Comparison of ENCODE assay signal across 12 cellular contexts in genomic region chr21:46550511-46550941, GRCh38. TPM values are rescaled to one million over a fixed set of nuclear protein-coding genes. Genes with fewer than 3 reads are reported as not detected.
DNase-seq lines count a peak whose midpoint lies in the region; ATAC-seq and TF ChIP-seq lines count a peak whose summit lies in the region.
"Had no signal": no experiment of that assay in that cellular context is flagged by ENCODE, and none has a peak within 500 bp of the region (broad histone marks: within the 10 kb centered on the region; RNA-seq: fewer than 3 reads in every experiment).

No MANE protein-coding gene starts in this region.

- H3K36me3 ChIP-seq in esophagus muscularis mucosa, result peaks cover 50 to 96% (median 88%) of the 10 kb centered on the region in 4 donors
- H3K36me3 ChIP-seq in thymus (ENCODE audit: control insufficient read depth, insufficient read depth), result peaks cover 46% of the 10 kb centered on the region

- TF ChIP-seq EP300 in esophagus muscularis mucosa (IDR thresholded peaks at IDR 0.05), result no peak

- ATAC-seq in GM21786 (IDR thresholded peaks at IDR 0.05; ENCODE audit: unreplicated experiment) (no peak), HG03175 (IDR thresholded peaks at IDR 0.05; ENCODE audit: unreplicated experiment) (no peak)

- DNase-seq in stimulated activated CD4-positive, alpha-beta T cell treated with anti-CD3 and anti-CD28 coated beads, Interleukin-2, amount 100 ng/mL, for 4 hours (ENCODE audit: low read depth), result peak; percentile 13
- no peak for DNase-seq in stimulated activated CD4-positive, alpha-beta T cell treated with anti-CD3 and anti-CD28 coated beads, Interleukin-12 subunit alpha, Interleukin-12 subunit beta, amount 100 ng/mL, for 4 hours
- peak; percentile 70 for DNase-seq in activated CD8-positive, alpha-beta memory T cell treated with anti-CD3 and anti-CD28 coated beads for 24 hours
- peak; percentile 91 for DNase-seq in esophagus muscularis mucosa (ENCODE audit: extremely low spot score)
- DNase-seq in HPDE6-E6E7 (ENCODE audit: extremely low spot score), result no peak
- DNase-seq: DND-41, NCI-H2227 treated with DMSO at 0.1 percent for 48 hours had no signal

- TF ChIP-seq CTCF in esophagus muscularis mucosa (IDR thresholded peaks at IDR 0.05), result no peak

- intact Hi-C loops in esophagus muscularis mucosa (cut with DNase I), result no loop called here

- no peak overlapping the region for H3K4me3 ChIP-seq in esophagus muscularis mucosa
- H3K4me3 ChIP-seq in thymus (ENCODE audit: low read length), result no peak overlapping the region

- H3K27ac ChIP-seq in esophagus muscularis mucosa (replicated peaks in 1 of 4) (no peak overlapping the region), thymus (ENCODE audit: low read depth) (peak overlapping the region; percentile 89)

- H3K9me3 ChIP-seq in esophagus muscularis mucosa (no peaks in the 10 kb centered on the region), thymus (ENCODE audit: control insufficient read depth) (no peaks in the 10 kb centered on the region)

- H3K4me1 ChIP-seq in esophagus muscularis mucosa (no peaks in the 10 kb centered on the region), thymus (ENCODE audit: control insufficient read depth, insufficient read depth, low read length) (no peaks in the 10 kb centered on the region)

- WGBS in esophagus muscularis mucosa, result 83% methylated on average over 12 of the region's 12 CpGs
- 49% methylated on average over 12 of the region's 12 CpGs for WGBS in thymus

- no peaks in the 10 kb centered on the region for H3K27me3 ChIP-seq in esophagus muscularis mucosa
- H3K27me3 ChIP-seq in thymus (ENCODE audit: control insufficient read depth, insufficient read depth), result no peaks in the 10 kb centered on the region

- no peak for TF ChIP-seq POLR2A in esophagus muscularis mucosa (IDR thresholded peaks at IDR 0.05; ENCODE audit: low read depth)

RNA-seq across cellular contexts. Expression of gene S100B, which starts 54.4 kb away (rescaled TPM):
- 10 to 100 TPM; 16.0 to 38.2 (median 30.7) TPM for total RNA-seq in esophagus muscularis mucosa
- 46.3 TPM for polyA plus RNA-seq in thymus
- total RNA-seq: bronchial epithelial cell, MCF 10A had no signal

Comparison
In these comparisons a context has a peak if more than half of its experiments do, and no peak if none do; other contexts are left out.
1. DNase-seq: peak in stimulated activated CD4-positive, alpha-beta T cell treated with anti-CD3 and anti-CD28 coated beads, Interleukin-2, amount 100 ng/mL, for 4 hours (single experiment), activated CD8-positive, alpha-beta memory T cell treated with anti-CD3 and anti-CD28 coated beads for 24 hours (single experiment) and esophagus muscularis mucosa (single experiment); none in stimulated activated CD4-positive, alpha-beta T cell treated with anti-CD3 and anti-CD28 coated beads, Interleukin-12 subunit alpha, Interleukin-12 subunit beta, amount 100 ng/mL, for 4 hours (single experiment) and HPDE6-E6E7 (single experiment).